ENCODE assay signal across 9 cellular contexts in genomic region chr1:156096640-156097391, GRCh38. TPM values are rescaled to one million over a fixed set of nuclear protein-coding genes. Genes with fewer than 3 reads are reported as not detected.
DNase-seq lines count a peak whose midpoint lies in the region; ATAC-seq and TF ChIP-seq lines count a peak whose summit lies in the region.
"Had no signal": no experiment of that assay in that cellular context is flagged by ENCODE, and none has a peak within 500 bp of the region (broad histone marks: within the 10 kb centered on the region; RNA-seq: fewer than 3 reads in every experiment).

No MANE protein-coding gene starts in this region.

- peaks cover 5% of the 10 kb centered on the region for H3K27me3 Mint-ChIP-seq in activated T-helper 2 cell treated with anti-CD3 and anti-CD28 coated beads, Interferon-gamma antibody, Interleukin-2, Interleukin-4, amounts not matched to agents 10 μg/mL and 5 μg/mL and 100 μg/mL, durations not matched to agents 14 hours and 24 hours and 36 hours (ENCODE audit: low read depth)
- no peaks in the 10 kb centered on the region for H3K27me3 Mint-ChIP-seq in neural crest cell (ENCODE audit: low read depth)

- H3K27ac ChIP-seq in stomach smooth muscle (ENCODE audit: low read length): peak overlapping the region; percentile 79

- H3K4me3 ChIP-seq in fibroblast of mammary gland (ENCODE audit: control insufficient read depth, low read depth, low read length) (no peak overlapping the region), stomach smooth muscle (ENCODE audit: low read length in 2 of 2) (peak overlapping the region; percentile 44 to 47)

- no peaks in the 10 kb centered on the region for H3K27me3 ChIP-seq in stomach smooth muscle (ENCODE audit: control insufficient read depth in 1 of 2, insufficient read depth in 2 of 2, low read length in 2 of 2)

- DNase-seq in DMS53 treated with DMSO at 0.1 percent for 48 hours (lab: John Stamatoyannopoulos, UW; ENCODE audit: unreplicated experiment) (peak; percentile 63), KBM-7 (peak; percentile 93), RPMI7951 (ENCODE audit: low read depth) (peak; percentile 87), fibroblast of mammary gland (ENCODE audit: low read depth) (peak; percentile 83), neural crest cell (ENCODE audit: low read depth, low spot score) (peak; percentile 85)
- peak; percentile 71 for DNase-seq in activated T-helper 2 cell treated with anti-CD3 and anti-CD28 coated beads, Interferon-gamma antibody, Interleukin-2, Interleukin-4, amounts not matched to agents 10 μg/mL and 5 μg/mL and 100 μg/mL, durations not matched to agents 14 hours and 24 hours and 36 hours (ENCODE audit: low spot score)

- peak; percentile 71 for ATAC-seq in GM21723 (IDR thresholded peaks at IDR 0.05; ENCODE audit: unreplicated experiment)

- H3K9me3 ChIP-seq in stomach smooth muscle (ENCODE audit: control insufficient read depth in 2 of 2, low read length in 2 of 2): no peaks in the 10 kb centered on the region

- intact Hi-C loops in activated T-helper 2 cell treated with anti-CD3 and anti-CD28 coated beads, Interferon-gamma antibody, Interleukin-2, Interleukin-4, amounts not matched to agents 10 μg/mL and 5 μg/mL and 100 μg/mL, durations not matched to agents 14 hours and 24 hours and 36 hours (cut with micrococcal nuclease): loop anchor here (1.0 to 2.0 kb wide), 5 partner anchors 17 to 126 kb away; partner anchors contain the start of gene LMNA

- TF ChIP-seq CTCF in fibroblast of mammary gland (conservative IDR thresholded peaks at IDR 0.05; ENCODE audit: control insufficient read depth, insufficient read depth, low read depth, low read length): peak; percentile 94
- peak; percentile 94 for TF ChIP-seq CTCF in neural crest cell (conservative IDR thresholded peaks at IDR 0.05)

- peak overlapping the region; percentile 95 for H3K27ac Mint-ChIP-seq in activated T-helper 2 cell treated with anti-CD3 and anti-CD28 coated beads, Interferon-gamma antibody, Interleukin-2, Interleukin-4, amounts not matched to agents 10 μg/mL and 5 μg/mL and 100 μg/mL, durations not matched to agents 14 hours and 24 hours and 36 hours
- peak overlapping the region; percentile 88 for H3K27ac Mint-ChIP-seq in neural crest cell (ENCODE audit: unreplicated experiment)

- in situ Hi-C loops in KBM-7 (cut with MboI; ENCODE audit: low pct_unique_long_range_greater_than_20kb, low sequenced_read_pairs): no loop called here

- peaks cover 45% of the 10 kb centered on the region for H3K4me1 Mint-ChIP-seq in activated T-helper 2 cell treated with anti-CD3 and anti-CD28 coated beads, Interferon-gamma antibody, Interleukin-2, Interleukin-4, amounts not matched to agents 10 μg/mL and 5 μg/mL and 100 μg/mL, durations not matched to agents 14 hours and 24 hours and 36 hours (ENCODE audit: low read depth)
- H3K4me1 Mint-ChIP-seq in neural crest cell: peaks cover 45% of the 10 kb centered on the region

- peak overlapping the region; percentile 49 for H3K4me3 Mint-ChIP-seq in activated T-helper 2 cell treated with anti-CD3 and anti-CD28 coated beads, Interferon-gamma antibody, Interleukin-2, Interleukin-4, amounts not matched to agents 10 μg/mL and 5 μg/mL and 100 μg/mL, durations not matched to agents 14 hours and 24 hours and 36 hours (ENCODE audit: low read depth)
- peak overlapping the region; percentile 44 for H3K4me3 Mint-ChIP-seq in neural crest cell

- H3K9me3 Mint-ChIP-seq in activated T-helper 2 cell treated with anti-CD3 and anti-CD28 coated beads, Interferon-gamma antibody, Interleukin-2, Interleukin-4, amounts not matched to agents 10 μg/mL and 5 μg/mL and 100 μg/mL, durations not matched to agents 14 hours and 24 hours and 36 hours: no peaks in the 10 kb centered on the region
- H3K9me3 Mint-ChIP-seq in neural crest cell: no peaks in the 10 kb centered on the region

- H3K9ac ChIP-seq in stomach smooth muscle (ENCODE audit: low read length in 2 of 2): peak overlapping the region; percentile 48 to 74

- no peaks in the 10 kb centered on the region for H3K36me3 Mint-ChIP-seq in activated T-helper 2 cell treated with anti-CD3 and anti-CD28 coated beads, Interferon-gamma antibody, Interleukin-2, Interleukin-4, amounts not matched to agents 10 μg/mL and 5 μg/mL and 100 μg/mL, durations not matched to agents 14 hours and 24 hours and 36 hours (ENCODE audit: low read depth)
- H3K36me3 Mint-ChIP-seq in neural crest cell (ENCODE audit: low read depth): peaks cover 12% of the 10 kb centered on the region

- H3K36me3 ChIP-seq in stomach smooth muscle (ENCODE audit: control insufficient read depth in 2 of 2, insufficient read depth in 2 of 2, low read length in 2 of 2): peaks cover 0 to 2% of the 10 kb centered on the region in 2 donors

- peaks cover 27% of the 10 kb centered on the region for H3K4me1 ChIP-seq in stomach smooth muscle (ENCODE audit: control insufficient read depth, insufficient read depth, low read length)

RNA-seq across cellular contexts. Expression of gene MEX3A, which starts 14.6 kb away (rescaled TPM):
- 2.1 and 2.4 TPM in 2 replicates for total RNA-seq in RPMI7951 (2014; rRNA removed; shearing (Covaris generic))
- total RNA-seq in activated T-helper 2 cell treated with anti-CD3 and anti-CD28 coated beads, Interferon-gamma antibody, Interleukin-2, Interleukin-4, amounts not matched to agents 10 μg/mL and 5 μg/mL and 100 μg/mL, durations not matched to agents 14 hours and 24 hours and 36 hours: 1.2 and 1.6 TPM in 2 replicates
- total RNA-seq in neural crest cell: 114 and 120 TPM in 2 replicates

RNA-seq across cellular contexts. Expression of gene LMNA, which starts 17.7 kb away (rescaled TPM):
- total RNA-seq in RPMI7951 (2014; rRNA removed; shearing (Covaris generic)): 919 and 1,055 TPM in 2 replicates
- 246 and 247 TPM in 2 replicates for total RNA-seq in activated T-helper 2 cell treated with anti-CD3 and anti-CD28 coated beads, Interferon-gamma antibody, Interleukin-2, Interleukin-4, amounts not matched to agents 10 μg/mL and 5 μg/mL and 100 μg/mL, durations not matched to agents 14 hours and 24 hours and 36 hours
- total RNA-seq in neural crest cell: 51.0 and 51.7 TPM in 2 replicates

RNA-seq across cellular contexts. Expression of gene RAB25, which starts 35.9 kb away (rescaled TPM):
- total RNA-seq in RPMI7951 (2014; rRNA removed; shearing (Covaris generic)): not detected in 2 replicates
- total RNA-seq in activated T-helper 2 cell treated with anti-CD3 and anti-CD28 coated beads, Interferon-gamma antibody, Interleukin-2, Interleukin-4, amounts not matched to agents 10 μg/mL and 5 μg/mL and 100 μg/mL, durations not matched to agents 14 hours and 24 hours and 36 hours: 0.18 and 0.21 TPM in 2 replicates
- total RNA-seq in neural crest cell: not detected in 2 replicates
- total RNA-seq: subcutaneous adipose tissue had no signal

RNA-seq across cellular contexts. Expression of gene LAMTOR2, which starts 42.2 kb away (rescaled TPM):
- total RNA-seq in RPMI7951 (2014; rRNA removed; shearing (Covaris generic)): 102 and 118 TPM in 2 replicates
- 71.0 and 72.5 TPM in 2 replicates for total RNA-seq in activated T-helper 2 cell treated with anti-CD3 and anti-CD28 coated beads, Interferon-gamma antibody, Interleukin-2, Interleukin-4, amounts not matched to agents 10 μg/mL and 5 μg/mL and 100 μg/mL, durations not matched to agents 14 hours and 24 hours and 36 hours
- 49.4 and 55.6 TPM in 2 replicates for total RNA-seq in neural crest cell

RNA-seq across cellular contexts. Expression of gene UBQLN4, which starts 43.2 kb away (rescaled TPM):
- total RNA-seq in RPMI7951 (2014; rRNA removed; shearing (Covaris generic)): 19.6 and 20.3 TPM in 2 replicates
- total RNA-seq in activated T-helper 2 cell treated with anti-CD3 and anti-CD28 coated beads, Interferon-gamma antibody, Interleukin-2, Interleukin-4, amounts not matched to agents 10 μg/mL and 5 μg/mL and 100 μg/mL, durations not matched to agents 14 hours and 24 hours and 36 hours: 71.3 and 73.3 TPM in 2 replicates
- 70.4 and 78.0 TPM in 2 replicates for total RNA-seq in neural crest cell

Comparison
In these comparisons a context has a peak if more than half of its experiments do, and no peak if none do; other contexts are left out.
1. RNA of gene MEX3A, which starts 14.6 kb away (total RNA-seq): 114 to 120 TPM in neural crest cell; 2.1 to 2.4 TPM in RPMI7951 and 1.2 to 1.6 TPM in activated T-helper 2 cell treated with anti-CD3 and anti-CD28 coated beads, Interferon-gamma antibody, Interleukin-2, Interleukin-4, amounts not matched to agents 10 μg/mL and 5 μg/mL and 100 μg/mL, durations not matched to agents 14 hours and 24 hours and 36 hours; every median in the first group is over 10 times any median in the second.
2. Peak in every context shown above with its lines, with median percentiles within 50 percentile points of each other: DNase-seq.